ENCODE assay signal across 1 cellular context in the genomic region with DNA sequence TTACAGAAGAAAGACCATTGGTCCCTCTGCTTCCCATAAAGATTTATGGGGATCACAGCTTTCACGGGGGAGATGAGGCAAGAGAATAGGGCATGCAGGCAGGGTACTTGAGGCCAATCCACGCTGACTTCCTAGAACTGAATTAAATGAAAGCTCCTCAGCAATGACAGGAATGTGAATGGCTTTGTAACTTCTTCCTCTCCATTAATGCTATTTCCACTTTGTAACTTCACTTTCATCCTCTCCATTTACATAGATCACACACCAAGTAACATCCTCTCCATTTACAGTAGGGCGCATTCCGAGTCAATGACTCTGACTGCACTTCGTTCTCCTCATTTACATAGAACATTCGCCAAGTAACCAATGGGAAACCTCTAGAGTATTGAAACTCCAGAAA.
A peak's percentile ranks its signal among the peaks of the same experiment; 100 is the strongest.
TF ChIP-seq lines count a peak whose summit lies in the region.

No MANE protein-coding gene starts in this region.

TF ChIP-seq in WTC11, 78 proteins besides CTCF, POLR2A, EP300 and RAD21 (continued from another document and continues in another):
- TF ChIP-seq, protein P1, sequence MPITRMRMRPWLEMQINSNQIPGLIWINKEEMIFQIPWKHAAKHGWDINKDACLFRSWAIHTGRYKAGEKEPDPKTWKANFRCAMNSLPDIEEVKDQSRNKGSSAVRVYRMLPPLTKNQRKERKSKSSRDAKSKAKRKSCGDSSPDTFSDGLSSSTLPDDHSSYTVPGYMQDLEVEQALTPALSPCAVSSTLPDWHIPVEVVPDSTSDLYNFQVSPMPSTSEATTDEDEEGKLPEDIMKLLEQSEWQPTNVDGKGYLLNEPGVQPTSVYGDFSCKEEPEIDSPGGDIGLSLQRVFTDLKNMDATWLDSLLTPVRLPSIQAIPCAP (CRISPR knock-in tag; IDR thresholded peaks at IDR 0.05), result no peak
- TF ChIP-seq, protein P2, sequence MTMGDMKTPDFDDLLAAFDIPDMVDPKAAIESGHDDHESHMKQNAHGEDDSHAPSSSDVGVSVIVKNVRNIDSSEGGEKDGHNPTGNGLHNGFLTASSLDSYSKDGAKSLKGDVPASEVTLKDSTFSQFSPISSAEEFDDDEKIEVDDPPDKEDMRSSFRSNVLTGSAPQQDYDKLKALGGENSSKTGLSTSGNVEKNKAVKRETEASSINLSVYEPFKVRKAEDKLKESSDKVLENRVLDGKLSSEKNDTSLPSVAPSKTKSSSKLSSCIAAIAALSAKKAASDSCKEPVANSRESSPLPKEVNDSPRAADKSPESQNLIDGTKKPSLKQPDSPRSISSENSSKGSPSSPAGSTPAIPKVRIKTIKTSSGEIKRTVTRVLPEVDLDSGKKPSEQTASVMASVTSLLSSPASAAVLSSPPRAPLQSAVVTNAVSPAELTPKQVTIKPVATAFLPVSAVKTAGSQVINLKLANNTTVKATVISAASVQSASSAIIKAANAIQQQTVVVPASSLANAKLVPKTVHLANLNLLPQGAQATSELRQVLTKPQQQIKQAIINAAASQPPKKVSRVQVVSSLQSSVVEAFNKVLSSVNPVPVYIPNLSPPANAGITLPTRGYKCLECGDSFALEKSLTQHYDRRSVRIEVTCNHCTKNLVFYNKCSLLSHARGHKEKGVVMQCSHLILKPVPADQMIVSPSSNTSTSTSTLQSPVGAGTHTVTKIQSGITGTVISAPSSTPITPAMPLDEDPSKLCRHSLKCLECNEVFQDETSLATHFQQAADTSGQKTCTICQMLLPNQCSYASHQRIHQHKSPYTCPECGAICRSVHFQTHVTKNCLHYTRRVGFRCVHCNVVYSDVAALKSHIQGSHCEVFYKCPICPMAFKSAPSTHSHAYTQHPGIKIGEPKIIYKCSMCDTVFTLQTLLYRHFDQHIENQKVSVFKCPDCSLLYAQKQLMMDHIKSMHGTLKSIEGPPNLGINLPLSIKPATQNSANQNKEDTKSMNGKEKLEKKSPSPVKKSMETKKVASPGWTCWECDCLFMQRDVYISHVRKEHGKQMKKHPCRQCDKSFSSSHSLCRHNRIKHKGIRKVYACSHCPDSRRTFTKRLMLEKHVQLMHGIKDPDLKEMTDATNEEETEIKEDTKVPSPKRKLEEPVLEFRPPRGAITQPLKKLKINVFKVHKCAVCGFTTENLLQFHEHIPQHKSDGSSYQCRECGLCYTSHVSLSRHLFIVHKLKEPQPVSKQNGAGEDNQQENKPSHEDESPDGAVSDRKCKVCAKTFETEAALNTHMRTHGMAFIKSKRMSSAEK (CRISPR knock-in tag; IDR thresholded peaks at IDR 0.05; ENCODE audit: borderline replicate concordance), result no peak
- 0 out of 2 replicates have a peak, but pooled peaks have one; percentile 19 for TF ChIP-seq FOXK1 (CRISPR knock-in tag; IDR thresholded peaks at IDR 0.05)
- TF ChIP-seq NR3C1 (CRISPR knock-in tag; conservative IDR thresholded peaks at IDR 0.05; ENCODE audit: low read depth), result no peak
- TF ChIP-seq ELF4 (CRISPR knock-in tag; IDR thresholded peaks at IDR 0.05; ENCODE audit: low read depth), result no peak
- TF ChIP-seq, protein P3, sequence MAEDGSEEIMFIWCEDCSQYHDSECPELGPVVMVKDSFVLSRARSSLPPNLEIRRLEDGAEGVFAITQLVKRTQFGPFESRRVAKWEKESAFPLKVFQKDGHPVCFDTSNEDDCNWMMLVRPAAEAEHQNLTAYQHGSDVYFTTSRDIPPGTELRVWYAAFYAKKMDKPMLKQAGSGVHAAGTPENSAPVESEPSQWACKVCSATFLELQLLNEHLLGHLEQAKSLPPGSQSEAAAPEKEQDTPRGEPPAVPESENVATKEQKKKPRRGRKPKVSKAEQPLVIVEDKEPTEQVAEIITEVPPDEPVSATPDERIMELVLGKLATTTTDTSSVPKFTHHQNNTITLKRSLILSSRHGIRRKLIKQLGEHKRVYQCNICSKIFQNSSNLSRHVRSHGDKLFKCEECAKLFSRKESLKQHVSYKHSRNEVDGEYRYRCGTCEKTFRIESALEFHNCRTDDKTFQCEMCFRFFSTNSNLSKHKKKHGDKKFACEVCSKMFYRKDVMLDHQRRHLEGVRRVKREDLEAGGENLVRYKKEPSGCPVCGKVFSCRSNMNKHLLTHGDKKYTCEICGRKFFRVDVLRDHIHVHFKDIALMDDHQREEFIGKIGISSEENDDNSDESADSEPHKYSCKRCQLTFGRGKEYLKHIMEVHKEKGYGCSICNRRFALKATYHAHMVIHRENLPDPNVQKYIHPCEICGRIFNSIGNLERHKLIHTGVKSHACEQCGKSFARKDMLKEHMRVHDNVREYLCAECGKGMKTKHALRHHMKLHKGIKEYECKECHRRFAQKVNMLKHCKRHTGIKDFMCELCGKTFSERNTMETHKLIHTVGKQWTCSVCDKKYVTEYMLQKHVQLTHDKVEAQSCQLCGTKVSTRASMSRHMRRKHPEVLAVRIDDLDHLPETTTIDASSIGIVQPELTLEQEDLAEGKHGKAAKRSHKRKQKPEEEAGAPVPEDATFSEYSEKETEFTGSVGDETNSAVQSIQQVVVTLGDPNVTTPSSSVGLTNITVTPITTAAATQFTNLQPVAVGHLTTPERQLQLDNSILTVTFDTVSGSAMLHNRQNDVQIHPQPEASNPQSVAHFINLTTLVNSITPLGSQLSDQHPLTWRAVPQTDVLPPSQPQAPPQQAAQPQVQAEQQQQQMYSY (CRISPR knock-in tag; IDR thresholded peaks at IDR 0.05), result no peak
- TF ChIP-seq, protein P4, sequence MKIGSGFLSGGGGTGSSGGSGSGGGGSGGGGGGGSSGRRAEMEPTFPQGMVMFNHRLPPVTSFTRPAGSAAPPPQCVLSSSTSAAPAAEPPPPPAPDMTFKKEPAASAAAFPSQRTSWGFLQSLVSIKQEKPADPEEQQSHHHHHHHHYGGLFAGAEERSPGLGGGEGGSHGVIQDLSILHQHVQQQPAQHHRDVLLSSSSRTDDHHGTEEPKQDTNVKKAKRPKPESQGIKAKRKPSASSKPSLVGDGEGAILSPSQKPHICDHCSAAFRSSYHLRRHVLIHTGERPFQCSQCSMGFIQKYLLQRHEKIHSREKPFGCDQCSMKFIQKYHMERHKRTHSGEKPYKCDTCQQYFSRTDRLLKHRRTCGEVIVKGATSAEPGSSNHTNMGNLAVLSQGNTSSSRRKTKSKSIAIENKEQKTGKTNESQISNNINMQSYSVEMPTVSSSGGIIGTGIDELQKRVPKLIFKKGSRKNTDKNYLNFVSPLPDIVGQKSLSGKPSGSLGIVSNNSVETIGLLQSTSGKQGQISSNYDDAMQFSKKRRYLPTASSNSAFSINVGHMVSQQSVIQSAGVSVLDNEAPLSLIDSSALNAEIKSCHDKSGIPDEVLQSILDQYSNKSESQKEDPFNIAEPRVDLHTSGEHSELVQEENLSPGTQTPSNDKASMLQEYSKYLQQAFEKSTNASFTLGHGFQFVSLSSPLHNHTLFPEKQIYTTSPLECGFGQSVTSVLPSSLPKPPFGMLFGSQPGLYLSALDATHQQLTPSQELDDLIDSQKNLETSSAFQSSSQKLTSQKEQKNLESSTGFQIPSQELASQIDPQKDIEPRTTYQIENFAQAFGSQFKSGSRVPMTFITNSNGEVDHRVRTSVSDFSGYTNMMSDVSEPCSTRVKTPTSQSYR (CRISPR knock-in tag; IDR thresholded peaks at IDR 0.05), result no peak
- peak; percentile 83; the same call in 1 of the 2 replicates for TF ChIP-seq ETV6 (CRISPR knock-in tag; IDR thresholded peaks at IDR 0.05)
- TF ChIP-seq FOXJ3 (CRISPR knock-in tag; IDR thresholded peaks at IDR 0.05; ENCODE audit: borderline replicate concordance), result no peak
- TF ChIP-seq ZBTB21 (CRISPR knock-in tag; IDR thresholded peaks at IDR 0.05; ENCODE audit: borderline replicate concordance), result no peak
- TF ChIP-seq ZNF671 (CRISPR knock-in tag; IDR thresholded peaks at IDR 0.05), result peak; percentile 59; the same call in 1 of the 2 replicates
- TF ChIP-seq, protein P5, sequence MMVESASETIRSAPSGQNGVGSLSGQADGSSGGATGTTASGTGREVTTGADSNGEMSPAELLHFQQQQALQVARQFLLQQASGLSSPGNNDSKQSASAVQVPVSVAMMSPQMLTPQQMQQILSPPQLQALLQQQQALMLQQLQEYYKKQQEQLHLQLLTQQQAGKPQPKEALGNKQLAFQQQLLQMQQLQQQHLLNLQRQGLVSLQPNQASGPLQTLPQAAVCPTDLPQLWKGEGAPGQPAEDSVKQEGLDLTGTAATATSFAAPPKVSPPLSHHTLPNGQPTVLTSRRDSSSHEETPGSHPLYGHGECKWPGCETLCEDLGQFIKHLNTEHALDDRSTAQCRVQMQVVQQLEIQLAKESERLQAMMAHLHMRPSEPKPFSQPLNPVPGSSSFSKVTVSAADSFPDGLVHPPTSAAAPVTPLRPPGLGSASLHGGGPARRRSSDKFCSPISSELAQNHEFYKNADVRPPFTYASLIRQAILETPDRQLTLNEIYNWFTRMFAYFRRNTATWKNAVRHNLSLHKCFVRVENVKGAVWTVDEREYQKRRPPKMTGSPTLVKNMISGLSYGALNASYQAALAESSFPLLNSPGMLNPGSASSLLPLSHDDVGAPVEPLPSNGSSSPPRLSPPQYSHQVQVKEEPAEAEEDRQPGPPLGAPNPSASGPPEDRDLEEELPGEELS (CRISPR knock-in tag; IDR thresholded peaks at IDR 0.05), result peak; percentile 65; the same call in 1 of the 2 replicates
- TF ChIP-seq, protein P6, sequence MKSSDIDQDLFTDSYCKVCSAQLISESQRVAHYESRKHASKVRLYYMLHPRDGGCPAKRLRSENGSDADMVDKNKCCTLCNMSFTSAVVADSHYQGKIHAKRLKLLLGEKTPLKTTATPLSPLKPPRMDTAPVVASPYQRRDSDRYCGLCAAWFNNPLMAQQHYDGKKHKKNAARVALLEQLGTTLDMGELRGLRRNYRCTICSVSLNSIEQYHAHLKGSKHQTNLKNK (CRISPR knock-in tag; IDR thresholded peaks at IDR 0.05), result peak; percentile 91
- no peak for TF ChIP-seq SOX15 (CRISPR knock-in tag; IDR thresholded peaks at IDR 0.05)
- TF ChIP-seq SMAD3 (CRISPR knock-in tag; IDR thresholded peaks at IDR 0.05; ENCODE audit: borderline replicate concordance), result no peak
- TF ChIP-seq, protein P7, sequence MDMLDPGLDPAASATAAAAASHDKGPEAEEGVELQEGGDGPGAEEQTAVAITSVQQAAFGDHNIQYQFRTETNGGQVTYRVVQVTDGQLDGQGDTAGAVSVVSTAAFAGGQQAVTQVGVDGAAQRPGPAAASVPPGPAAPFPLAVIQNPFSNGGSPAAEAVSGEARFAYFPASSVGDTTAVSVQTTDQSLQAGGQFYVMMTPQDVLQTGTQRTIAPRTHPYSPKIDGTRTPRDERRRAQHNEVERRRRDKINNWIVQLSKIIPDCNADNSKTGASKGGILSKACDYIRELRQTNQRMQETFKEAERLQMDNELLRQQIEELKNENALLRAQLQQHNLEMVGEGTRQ (CRISPR knock-in tag; IDR thresholded peaks at IDR 0.05), result no peak
- TF ChIP-seq, protein P8, sequence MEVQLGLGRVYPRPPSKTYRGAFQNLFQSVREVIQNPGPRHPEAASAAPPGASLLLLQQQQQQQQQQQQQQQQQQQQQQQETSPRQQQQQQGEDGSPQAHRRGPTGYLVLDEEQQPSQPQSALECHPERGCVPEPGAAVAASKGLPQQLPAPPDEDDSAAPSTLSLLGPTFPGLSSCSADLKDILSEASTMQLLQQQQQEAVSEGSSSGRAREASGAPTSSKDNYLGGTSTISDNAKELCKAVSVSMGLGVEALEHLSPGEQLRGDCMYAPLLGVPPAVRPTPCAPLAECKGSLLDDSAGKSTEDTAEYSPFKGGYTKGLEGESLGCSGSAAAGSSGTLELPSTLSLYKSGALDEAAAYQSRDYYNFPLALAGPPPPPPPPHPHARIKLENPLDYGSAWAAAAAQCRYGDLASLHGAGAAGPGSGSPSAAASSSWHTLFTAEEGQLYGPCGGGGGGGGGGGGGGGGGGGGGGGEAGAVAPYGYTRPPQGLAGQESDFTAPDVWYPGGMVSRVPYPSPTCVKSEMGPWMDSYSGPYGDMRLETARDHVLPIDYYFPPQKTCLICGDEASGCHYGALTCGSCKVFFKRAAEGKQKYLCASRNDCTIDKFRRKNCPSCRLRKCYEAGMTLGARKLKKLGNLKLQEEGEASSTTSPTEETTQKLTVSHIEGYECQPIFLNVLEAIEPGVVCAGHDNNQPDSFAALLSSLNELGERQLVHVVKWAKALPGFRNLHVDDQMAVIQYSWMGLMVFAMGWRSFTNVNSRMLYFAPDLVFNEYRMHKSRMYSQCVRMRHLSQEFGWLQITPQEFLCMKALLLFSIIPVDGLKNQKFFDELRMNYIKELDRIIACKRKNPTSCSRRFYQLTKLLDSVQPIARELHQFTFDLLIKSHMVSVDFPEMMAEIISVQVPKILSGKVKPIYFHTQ (CRISPR knock-in tag; IDR thresholded peaks at IDR 0.05), result no peak
- TF ChIP-seq ZNF232 (CRISPR knock-in tag; IDR thresholded peaks at IDR 0.05), result no peak
- no peak for TF ChIP-seq SMAD4 (CRISPR knock-in tag; IDR thresholded peaks at IDR 0.05)
- TF ChIP-seq, protein P9, sequence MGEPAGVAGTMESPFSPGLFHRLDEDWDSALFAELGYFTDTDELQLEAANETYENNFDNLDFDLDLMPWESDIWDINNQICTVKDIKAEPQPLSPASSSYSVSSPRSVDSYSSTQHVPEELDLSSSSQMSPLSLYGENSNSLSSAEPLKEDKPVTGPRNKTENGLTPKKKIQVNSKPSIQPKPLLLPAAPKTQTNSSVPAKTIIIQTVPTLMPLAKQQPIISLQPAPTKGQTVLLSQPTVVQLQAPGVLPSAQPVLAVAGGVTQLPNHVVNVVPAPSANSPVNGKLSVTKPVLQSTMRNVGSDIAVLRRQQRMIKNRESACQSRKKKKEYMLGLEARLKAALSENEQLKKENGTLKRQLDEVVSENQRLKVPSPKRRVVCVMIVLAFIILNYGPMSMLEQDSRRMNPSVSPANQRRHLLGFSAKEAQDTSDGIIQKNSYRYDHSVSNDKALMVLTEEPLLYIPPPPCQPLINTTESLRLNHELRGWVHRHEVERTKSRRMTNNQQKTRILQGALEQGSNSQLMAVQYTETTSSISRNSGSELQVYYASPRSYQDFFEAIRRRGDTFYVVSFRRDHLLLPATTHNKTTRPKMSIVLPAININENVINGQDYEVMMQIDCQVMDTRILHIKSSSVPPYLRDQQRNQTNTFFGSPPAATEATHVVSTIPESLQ (CRISPR knock-in tag; IDR thresholded peaks at IDR 0.05), result no peak
- no peak for TF ChIP-seq ZNF317 (CRISPR knock-in tag; IDR thresholded peaks at IDR 0.05; ENCODE audit: borderline replicate concordance, low read depth)
- TF ChIP-seq, protein P10, sequence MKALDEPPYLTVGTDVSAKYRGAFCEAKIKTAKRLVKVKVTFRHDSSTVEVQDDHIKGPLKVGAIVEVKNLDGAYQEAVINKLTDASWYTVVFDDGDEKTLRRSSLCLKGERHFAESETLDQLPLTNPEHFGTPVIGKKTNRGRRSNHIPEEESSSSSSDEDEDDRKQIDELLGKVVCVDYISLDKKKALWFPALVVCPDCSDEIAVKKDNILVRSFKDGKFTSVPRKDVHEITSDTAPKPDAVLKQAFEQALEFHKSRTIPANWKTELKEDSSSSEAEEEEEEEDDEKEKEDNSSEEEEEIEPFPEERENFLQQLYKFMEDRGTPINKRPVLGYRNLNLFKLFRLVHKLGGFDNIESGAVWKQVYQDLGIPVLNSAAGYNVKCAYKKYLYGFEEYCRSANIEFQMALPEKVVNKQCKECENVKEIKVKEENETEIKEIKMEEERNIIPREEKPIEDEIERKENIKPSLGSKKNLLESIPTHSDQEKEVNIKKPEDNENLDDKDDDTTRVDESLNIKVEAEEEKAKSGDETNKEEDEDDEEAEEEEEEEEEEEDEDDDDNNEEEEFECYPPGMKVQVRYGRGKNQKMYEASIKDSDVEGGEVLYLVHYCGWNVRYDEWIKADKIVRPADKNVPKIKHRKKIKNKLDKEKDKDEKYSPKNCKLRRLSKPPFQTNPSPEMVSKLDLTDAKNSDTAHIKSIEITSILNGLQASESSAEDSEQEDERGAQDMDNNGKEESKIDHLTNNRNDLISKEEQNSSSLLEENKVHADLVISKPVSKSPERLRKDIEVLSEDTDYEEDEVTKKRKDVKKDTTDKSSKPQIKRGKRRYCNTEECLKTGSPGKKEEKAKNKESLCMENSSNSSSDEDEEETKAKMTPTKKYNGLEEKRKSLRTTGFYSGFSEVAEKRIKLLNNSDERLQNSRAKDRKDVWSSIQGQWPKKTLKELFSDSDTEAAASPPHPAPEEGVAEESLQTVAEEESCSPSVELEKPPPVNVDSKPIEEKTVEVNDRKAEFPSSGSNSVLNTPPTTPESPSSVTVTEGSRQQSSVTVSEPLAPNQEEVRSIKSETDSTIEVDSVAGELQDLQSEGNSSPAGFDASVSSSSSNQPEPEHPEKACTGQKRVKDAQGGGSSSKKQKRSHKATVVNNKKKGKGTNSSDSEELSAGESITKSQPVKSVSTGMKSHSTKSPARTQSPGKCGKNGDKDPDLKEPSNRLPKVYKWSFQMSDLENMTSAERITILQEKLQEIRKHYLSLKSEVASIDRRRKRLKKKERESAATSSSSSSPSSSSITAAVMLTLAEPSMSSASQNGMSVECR (CRISPR knock-in tag; IDR thresholded peaks at IDR 0.05; ENCODE audit: borderline replicate concordance), result no peak
- peak; percentile 98; the same call in 1 of the 2 replicates for TF ChIP-seq TEAD1 (CRISPR knock-in tag; IDR thresholded peaks at IDR 0.05)
